In genomic region chr10:42875388-42875755, GRCh38 we compare ENCODE assay signal across 25 cellular contexts.
DNase-seq lines count a peak whose midpoint lies in the region; ATAC-seq and TF ChIP-seq lines count a peak whose summit lies in the region.
"Had no signal": no experiment of that assay in that cellular context is flagged by ENCODE, and none has a peak within 500 bp of the region (broad histone marks: within the 10 kb centered on the region; RNA-seq: fewer than 3 reads in every experiment).

No MANE protein-coding gene starts in this region.

- intact Hi-C loops in PC-9 (cut with micrococcal nuclease; ENCODE audit: unreplicated experiment) = no loop called here

- WGBS in hepatocyte (ENCODE audit: low lambda C conversion rate, missing lambda C conversion rate) = 88% methylated on average over 5 of the region's 5 CpGs

- H3K4me2 ChIP-seq in PC-9 = 0 out of 2 replicates have a peak overlapping the region, but pooled peaks have one; percentile 4
- peak overlapping the region; percentile 60 for H3K4me2 ChIP-seq in hepatocyte

- peak; percentile 26 for DNase-seq in activated CD8-positive, alpha-beta memory T cell treated with anti-CD3 and anti-CD28 coated beads, Interleukin-2, amount 50 U/mL, for 48 hours
- no peak for DNase-seq in activated CD8-positive, alpha-beta memory T cell treated with anti-CD3 and anti-CD28 coated beads for 24 hours
- DNase-seq in PC-9 (no peak), hepatocyte (ENCODE audit: low spot score) (no peak), HAP-1 (ENCODE audit: low spot score in 2 of 2) (no peak), occipital lobe (lab: John Stamatoyannopoulos, UW) (no peak), NCI-H2029 (lab: John Stamatoyannopoulos, UW) (no peak)
- DNase-seq: C1 segment of cervical spinal cord; CD4-positive, alpha-beta memory T cell; COR-L47; DMS79; H9; Karpas-422; NCI-H1092; NCI-H1417 treated with DMSO at 0.1 percent for 48 hours; NCI-H1694 treated with DMSO at 0.1 percent for 48 hours; NCI-H2081 treated with DMSO at 0.1 percent for 48 hours; NCI-H2171; NCI-H226; NCI-H510A; NCI-H69; Peyer's patch; SIG-M5 had no signal

- POLR2A ChIA-PET in PC-9 (lab: Charles Lee; ENCODE audit: unreplicated experiment) = no interaction called here

- TF ChIP-seq CTCF in PC-9 (conservative IDR thresholded peaks at IDR 0.05) = no peak
- no peak for TF ChIP-seq CTCF in hepatocyte (IDR thresholded peaks at IDR 0.05; ENCODE audit: poor library complexity)

- no peaks in the 10 kb centered on the region for H3K36me3 ChIP-seq in PC-9 (ENCODE audit: low read depth)
- H3K36me3 ChIP-seq in hepatocyte (replicated peaks; ENCODE audit: insufficient read depth, low read depth) = no peaks in the 10 kb centered on the region
- H3K36me3 ChIP-seq in HAP-1 (replicated peaks) = no peaks in the 10 kb centered on the region
- H3K36me3 ChIP-seq: Peyer's patch had no signal

- no peaks in the 10 kb centered on the region for H3F3A ChIP-seq in PC-9 (ENCODE audit: insufficient read depth, low read depth)

- H3K4me1 ChIP-seq in PC-9 (replicated peaks; ENCODE audit: insufficient read depth) (no peaks in the 10 kb centered on the region), hepatocyte (ENCODE audit: insufficient read depth) (no peaks in the 10 kb centered on the region), HAP-1 (no peaks in the 10 kb centered on the region)
- H3K4me1 ChIP-seq: Peyer's patch had no signal

- no TSS peak for BruUV-seq in PC-9 (replicated peaks; lab: Mats Ljungman, UMichigan)

- H2AFZ ChIP-seq in PC-9 (no peak overlapping the region), hepatocyte (no peak overlapping the region)

- ATAC-seq in GM21786 (IDR thresholded peaks at IDR 0.05; ENCODE audit: unreplicated experiment) = no peak

- no peaks in the 10 kb centered on the region for H3K9me3 ChIP-seq in PC-9 (ENCODE audit: insufficient read depth, low read depth)
- no peaks in the 10 kb centered on the region for H3K9me3 ChIP-seq in hepatocyte (ENCODE audit: low read depth)
- H3K9me3 ChIP-seq in HAP-1 = no peaks in the 10 kb centered on the region
- H3K9me3 ChIP-seq: Peyer's patch had no signal

- H3K79me2 ChIP-seq in PC-9 (ENCODE audit: low read depth) (no peaks in the 10 kb centered on the region), hepatocyte (no peaks in the 10 kb centered on the region)

- H3K9me2 ChIP-seq in PC-9 (ENCODE audit: insufficient read depth) = no peaks in the 10 kb centered on the region
- no peaks in the 10 kb centered on the region for H3K9me2 ChIP-seq in hepatocyte (replicated peaks; ENCODE audit: insufficient read depth)

- H3K27me3 ChIP-seq in PC-9 (ENCODE audit: insufficient read depth, low read depth) (peaks cover 29% of the 10 kb centered on the region), hepatocyte (no peaks in the 10 kb centered on the region), HAP-1 (ENCODE audit: low read depth) (no peaks in the 10 kb centered on the region)
- H3K27me3 ChIP-seq: Peyer's patch had no signal

- H4K20me1 ChIP-seq in PC-9 (ENCODE audit: insufficient read depth) (no peaks in the 10 kb centered on the region), hepatocyte (ENCODE audit: insufficient read depth, poor library complexity, severe bottlenecking) (no peaks in the 10 kb centered on the region)

- CTCF ChIA-PET in PC-9 (lab: Charles Lee) = no interaction called here

- H3K27ac ChIP-seq in PC-9 (no peak overlapping the region), hepatocyte (no peak overlapping the region)
- H3K27ac ChIP-seq: Peyer's patch, SK-N-MC had no signal

- no peak overlapping the region for H3K4me3 ChIP-seq in PC-9
- no peak overlapping the region for H3K4me3 ChIP-seq in hepatocyte
- no peak overlapping the region for H3K4me3 ChIP-seq in HAP-1
- H3K4me3 ChIP-seq: Peyer's patch, SK-N-MC had no signal

- in situ Hi-C loops in HAP-1 (cut with MboI; ENCODE audit: low sequenced_read_pairs) = loop anchor here (10.0 kb wide), 1 partner anchor 229 kb away; no protein-coding TSS in a partner anchor
